Comparison of ENCODE assay signal across 7 cellular contexts in the genomic region with DNA sequence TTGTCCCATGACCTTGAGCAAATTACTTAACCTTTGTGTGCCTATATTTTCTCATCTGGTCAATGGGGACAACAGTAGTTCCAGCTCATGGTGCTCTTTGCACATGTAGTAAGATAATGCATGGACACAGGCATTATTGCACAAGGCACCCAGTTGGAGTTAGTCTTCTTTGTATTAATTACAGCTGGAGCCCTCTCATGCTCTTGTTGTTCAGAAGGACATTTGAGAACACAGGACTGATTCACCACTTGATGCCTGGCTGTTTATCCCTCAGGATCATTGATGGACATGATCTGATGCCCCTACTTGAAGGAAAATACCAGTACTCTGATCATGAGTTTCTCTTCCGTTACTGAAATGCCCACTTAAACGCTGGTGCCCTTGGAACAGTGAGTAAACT.
"Had no signal": no experiment of that assay in that cellular context is flagged by ENCODE, and none has a peak within 500 bp of the region (broad histone marks: within the 10 kb centered on the region; RNA-seq: fewer than 3 reads in every experiment).

No MANE protein-coding gene starts in this region.

- H3K4me3 ChIP-seq: GM23338, HAP-1 had no signal

- H3K36me3 ChIP-seq: HAP-1 had no signal

- H3K27ac Mint-ChIP-seq: GM23338, IgD-negative memory B cell had no signal

- FAIRE-seq: HepG2 had no signal

- H3K27me3 Mint-ChIP-seq: IgD-negative memory B cell had no signal

- H3K9me3 ChIP-seq: HAP-1 had no signal

- H3K4me3 Mint-ChIP-seq: GM23338, IgD-negative memory B cell had no signal

- H3K4me1 ChIP-seq: HAP-1 had no signal

- DNase-seq: H7, KBM-7 had no signal

- H3K4me1 Mint-ChIP-seq: GM23338, IgD-negative memory B cell had no signal

- H3K27ac ChIP-seq: KMS-11 had no signal

- H3K36me3 Mint-ChIP-seq: IgD-negative memory B cell had no signal

- H2AFZ ChIP-seq: GM23338 had no signal

- H3K9ac ChIP-seq: KMS-11 had no signal

- H3K9me3 Mint-ChIP-seq: IgD-negative memory B cell had no signal

- H3K4me2 ChIP-seq: GM23338, KMS-11 had no signal

- ATAC-seq: GM23338, HepG2 had no signal
